In the genomic region with DNA sequence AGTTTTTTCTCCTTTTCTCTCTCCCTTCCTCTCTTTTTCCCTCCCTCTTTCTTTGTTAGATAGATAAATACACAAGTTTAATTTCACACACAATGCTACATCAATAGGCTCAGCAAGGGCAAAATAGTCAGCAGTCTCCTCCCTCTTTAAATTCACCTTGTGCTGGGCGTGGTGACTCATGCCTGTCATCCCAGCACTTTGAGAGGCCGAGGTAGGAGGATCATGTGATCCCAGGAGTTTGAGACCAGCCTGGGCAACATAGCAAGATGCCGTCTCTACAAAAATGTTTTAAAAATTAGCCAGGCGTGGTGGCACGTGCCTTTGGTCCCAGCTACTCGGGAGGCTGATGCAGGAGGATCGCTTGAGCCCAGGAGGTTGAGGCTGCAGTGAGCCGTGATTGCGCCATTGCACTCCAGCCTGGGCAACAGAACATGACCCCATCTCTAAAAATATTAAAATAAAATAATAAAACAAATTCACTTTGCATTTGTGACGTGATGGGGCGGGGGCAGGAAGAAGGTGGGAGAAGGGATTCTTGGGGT, we compare ENCODE assay signal across 16 cellular contexts. TPM values are rescaled to one million over a fixed set of nuclear protein-coding genes. Genes with fewer than 3 reads are reported as not detected.
DNase-seq lines count a peak whose midpoint lies in the region; ATAC-seq, FAIRE-seq and TF ChIP-seq lines count a peak whose summit lies in the region.
"Had no signal": no experiment of that assay in that cellular context is flagged by ENCODE, and none has a peak within 500 bp of the region (broad histone marks: within the 10 kb centered on the region; RNA-seq: fewer than 3 reads in every experiment).

No MANE protein-coding gene starts in this region.

- H3K36me3 ChIP-seq in BLaER1, result peaks cover 6% of the 10 kb centered on the region; the same call in 1 of the 2 replicates
- H3K36me3 ChIP-seq in GM06990 (ENCODE audit: control insufficient read depth, insufficient read depth, low read length), result peaks cover 36% of the 10 kb centered on the region
- H3K36me3 ChIP-seq: uterus had no signal

- H3K4me1 Mint-ChIP-seq in activated naive CD8-positive, alpha-beta T cell (ENCODE audit: low read depth), result peaks cover 61% of the 10 kb centered on the region
- peaks cover 35 to 44% of the 10 kb centered on the region in 2 donors for H3K4me1 Mint-ChIP-seq in natural killer cell

- peak overlapping the region; percentile 17 for H3K4me3 Mint-ChIP-seq in activated naive CD8-positive, alpha-beta T cell
- H3K4me3 Mint-ChIP-seq in natural killer cell, result no peak overlapping the region

- DNase-seq in GM06990 (ENCODE audit: extremely low read depth, insufficient read length) (no peak), natural killer cell (peak; percentile 1), GM19239 (ENCODE audit: insufficient read length, low spot score) (no peak), NCI-H1930 (lab: John Stamatoyannopoulos, UW) (no peak), posterior vena cava (ENCODE audit: low spot score) (no peak)
- DNase-seq: H7, MM.1S, NCI-H2029 treated with DMSO at 0.1 percent for 48 hours, NCI-H526 treated with DMSO at 0.1 percent for 48 hours, uterus had no signal

- intact Hi-C loops in natural killer cell (cut with micrococcal nuclease), result no loop called here
- intact Hi-C loops in posterior vena cava (cut with DNase I), result no loop called here

- no peaks in the 10 kb centered on the region for H3K27me3 ChIP-seq in BLaER1
- H3K27me3 ChIP-seq in GM06990 (replicated peaks; ENCODE audit: control insufficient read depth, insufficient read depth, low read length), result no peaks in the 10 kb centered on the region
- H3K27me3 ChIP-seq: uterus had no signal

- H3K9me3 ChIP-seq in BLaER1, result no peaks in the 10 kb centered on the region
- H3K9me3 ChIP-seq: uterus had no signal

- peak overlapping the region; percentile 44; the same call in 1 of the 2 replicates for H3K4me3 ChIP-seq in BLaER1
- peak overlapping the region; percentile 78 for H3K4me3 ChIP-seq in GM06990 (replicated peaks; ENCODE audit: low read depth, low read length)
- H3K4me3 ChIP-seq: lung, uterus had no signal

- no peaks in the 10 kb centered on the region for H3K27me3 Mint-ChIP-seq in activated naive CD8-positive, alpha-beta T cell
- H3K27me3 Mint-ChIP-seq in natural killer cell (ENCODE audit: low read depth in 2 of 2), result no peaks in the 10 kb centered on the region

- peak overlapping the region; percentile 89 for H3K4me2 ChIP-seq in BLaER1

- H4K20me1 ChIP-seq in BLaER1, result no peaks in the 10 kb centered on the region

- peaks cover 100% of the 10 kb centered on the region for H3K4me1 ChIP-seq in BLaER1
- H3K4me1 ChIP-seq: uterus had no signal

- H3K9me3 Mint-ChIP-seq in activated naive CD8-positive, alpha-beta T cell (ENCODE audit: low read depth), result no peaks in the 10 kb centered on the region
- no peaks in the 10 kb centered on the region for H3K9me3 Mint-ChIP-seq in natural killer cell

- H3K36me3 Mint-ChIP-seq in activated naive CD8-positive, alpha-beta T cell, result peaks cover 14% of the 10 kb centered on the region
- no peaks in the 10 kb centered on the region for H3K36me3 Mint-ChIP-seq in natural killer cell

- FAIRE-seq in GM19239 (lab: Jason Lieb, UNC), result no peak
- FAIRE-seq: HTR-8/SVneo had no signal

- peak overlapping the region; percentile 90 for H3K27ac ChIP-seq in BLaER1
- H3K27ac ChIP-seq: uterus had no signal

- ATAC-seq in natural killer cell (no peak), GM19023 (IDR thresholded peaks at IDR 0.05; ENCODE audit: unreplicated experiment) (no peak)
- ATAC-seq: right cardiac atrium had no signal

- peak overlapping the region; percentile 66 for H3K9ac ChIP-seq in BLaER1

- TF ChIP-seq CTCF in GM06990 (IDR thresholded peaks at IDR 0.05; ENCODE audit: insufficient read depth, low read length, poor library complexity, severe bottlenecking) (no peak), natural killer cell (IDR thresholded peaks at IDR 0.05) (no peak)

- peak overlapping the region; percentile 81 for H3K27ac Mint-ChIP-seq in activated naive CD8-positive, alpha-beta T cell
- H3K27ac Mint-ChIP-seq in natural killer cell, result peak overlapping the region in 1 of 2 donors; percentile 8

RNA-seq across cellular contexts. Expression of a gene that starts 27.4 kb away (rescaled TPM):
- 10 to 100 TPM; 24.3 to 45.7 (median 26.5) TPM for total RNA-seq in natural killer cell
- under 1 TPM; 0.24 to 0.56 TPM for total RNA-seq in posterior vena cava

Comparison
In these comparisons a context has a peak if more than half of its experiments do, and no peak if none do; other contexts are left out.
1. RNA of a gene that starts 27.4 kb away (total RNA-seq): 24.3 to 45.7 TPM in natural killer cell; 0.24 to 0.56 TPM in posterior vena cava; every median in the first group is over 10 times any median in the second.